1 cellular context compared by ENCODE assay signal in the genomic region with DNA sequence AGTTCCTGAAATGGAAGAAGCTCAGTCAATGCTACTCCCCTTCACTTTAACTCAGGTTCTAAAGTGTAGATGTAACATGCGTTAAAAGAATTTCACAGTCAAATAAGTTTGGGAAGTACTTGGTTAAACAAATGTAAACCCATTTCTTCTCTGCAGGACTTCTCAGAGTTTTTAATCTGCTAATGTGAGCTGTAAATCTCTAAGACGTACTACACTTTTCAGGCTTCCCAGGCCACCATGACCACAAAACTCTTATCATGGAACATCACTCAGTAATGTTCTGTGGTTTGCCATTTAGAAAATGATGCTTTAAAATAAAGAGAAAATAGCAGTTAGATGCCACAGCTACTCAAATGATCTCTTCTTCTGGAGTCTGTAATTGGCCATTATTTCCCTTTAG.
TF ChIP-seq lines count a peak whose summit lies in the region.

No MANE protein-coding gene starts in this region.

TF ChIP-seq in GM23338, 12 proteins besides CTCF, POLR2A, EP300 and RAD21:
- TF ChIP-seq, protein P1, sequence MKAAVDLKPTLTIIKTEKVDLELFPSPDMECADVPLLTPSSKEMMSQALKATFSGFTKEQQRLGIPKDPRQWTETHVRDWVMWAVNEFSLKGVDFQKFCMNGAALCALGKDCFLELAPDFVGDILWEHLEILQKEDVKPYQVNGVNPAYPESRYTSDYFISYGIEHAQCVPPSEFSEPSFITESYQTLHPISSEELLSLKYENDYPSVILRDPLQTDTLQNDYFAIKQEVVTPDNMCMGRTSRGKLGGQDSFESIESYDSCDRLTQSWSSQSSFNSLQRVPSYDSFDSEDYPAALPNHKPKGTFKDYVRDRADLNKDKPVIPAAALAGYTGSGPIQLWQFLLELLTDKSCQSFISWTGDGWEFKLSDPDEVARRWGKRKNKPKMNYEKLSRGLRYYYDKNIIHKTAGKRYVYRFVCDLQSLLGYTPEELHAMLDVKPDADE (IDR thresholded peaks at IDR 0.05): no peak
- TF ChIP-seq EZH2phosphoT487 (IDR thresholded peaks at IDR 0.05; ENCODE audit: unreplicated experiment) (no peak), CREB1 (CRISPR knock-in tag; IDR thresholded peaks at IDR 0.05; ENCODE audit: low read depth) (no peak), ZNF331 (CRISPR knock-in tag; IDR thresholded peaks at IDR 0.05; ENCODE audit: low read depth) (no peak), POLR2AphosphoS5 (IDR thresholded peaks at IDR 0.05; ENCODE audit: low read depth) (no peak), EZH2 (IDR thresholded peaks at IDR 0.05; ENCODE audit: low read depth, unreplicated experiment) (no peak)
